In genomic region chr19:7917292-7918061, GRCh38 we compare ENCODE assay signal across 8 cellular contexts.
DNase-seq lines count a peak whose midpoint lies in the region.

No MANE protein-coding gene starts in this region.

- no peaks in the 10 kb centered on the region for H3K9me3 ChIP-seq in HUES6 (ENCODE audit: control insufficient read depth, insufficient read depth, low read depth, low read length)

- peaks cover 48% of the 10 kb centered on the region for H3K27me3 ChIP-seq in HUES6 (ENCODE audit: control insufficient read depth, insufficient read depth, low read length)

- DNase-seq in CD1c-positive myeloid dendritic cell (ENCODE audit: extremely low spot score) (peak; percentile 66), UCSD-AML1 (lab: John Stamatoyannopoulos, UW; ENCODE audit: unreplicated experiment) (peak; percentile 50), T47D (ENCODE audit: low read depth in 1 of 2, low spot score in 1 of 2) (peak; percentile 34 to 51), islet precursor cell (peak; percentile 88), NCI-H187 (lab: John Stamatoyannopoulos, UW) (no peak), foreskin melanocyte (no peak)
- DNase-seq in stimulated activated CD4-positive, alpha-beta T cell treated with anti-CD3 and anti-CD28 coated beads, TNF-alpha, amount 100 ng/mL, for 24 hours (ENCODE audit: low read depth in 3 of 3): peak in 2 of 3 experiments; percentile 25 to 59

- peak overlapping the region; percentile 12 for H3K9ac ChIP-seq in HUES6 (ENCODE audit: low read length)

- in situ Hi-C loops in T47D (cut with HindIII; ENCODE audit: low pct_unique_long_range_greater_than_20kb, low sequenced_read_pairs): no loop called here

- peak overlapping the region; percentile 65 for H3K4me3 ChIP-seq in HUES6 (ENCODE audit: low read depth, low read length)

- H3K36me3 ChIP-seq in HUES6 (ENCODE audit: control insufficient read depth, insufficient read depth, low read length): peaks cover 8% of the 10 kb centered on the region

- no peak overlapping the region for H3K27ac ChIP-seq in HUES6 (ENCODE audit: low read depth, low read length)

- H3K4me1 ChIP-seq in HUES6 (ENCODE audit: control insufficient read depth, insufficient read depth, low read length): peaks cover 16% of the 10 kb centered on the region; the same call in 1 of the 2 replicates

Comparison
In these comparisons a context has a peak if more than half of its experiments do, and no peak if none do; other contexts are left out.
1. DNase-seq: peak in CD1c-positive myeloid dendritic cell (single experiment), UCSD-AML1 (single experiment), T47D (2 of 2), islet precursor cell (single experiment) and stimulated activated CD4-positive, alpha-beta T cell treated with anti-CD3 and anti-CD28 coated beads, TNF-alpha, amount 100 ng/mL, for 24 hours (2 of 3); none in NCI-H187 (0 of 2) and foreskin melanocyte (single experiment).